In genomic region chr10:62053860-62054259, GRCh38 we compare ENCODE assay signal across 9 cellular contexts.
DNase-seq lines count a peak whose midpoint lies in the region; ATAC-seq and TF ChIP-seq lines count a peak whose summit lies in the region.
"Had no signal": no experiment of that assay in that cellular context is flagged by ENCODE, and none has a peak within 500 bp of the region (broad histone marks: within the 10 kb centered on the region; RNA-seq: fewer than 3 reads in every experiment).

No MANE protein-coding gene starts in this region.

- no peaks in the 10 kb centered on the region for H3K27me3 ChIP-seq in hepatocyte
- H3K27me3 ChIP-seq in thyroid gland, result no peaks in the 10 kb centered on the region
- H3K27me3 ChIP-seq: BE2C had no signal

- no peaks in the 10 kb centered on the region for H3K27me3 Mint-ChIP-seq in activated naive CD4-positive, alpha-beta T cell treated with anti-CD3 and anti-CD28 coated beads for 36 hours (ENCODE audit: low read depth)
- H3K27me3 Mint-ChIP-seq in T-cell, result no peaks in the 10 kb centered on the region

- WGBS in hepatocyte (ENCODE audit: low lambda C conversion rate, missing lambda C conversion rate), result 87% methylated on average over 2 of the region's 2 CpGs
- 34 to 60% methylated on average over 2 of the region's 2 CpGs for WGBS in thyroid gland, 2 donors

- POLR2A ChIA-PET in T-cell (lab: Charles Lee), result interaction anchor here (0.6 to 1.7 kb wide), 7 partner anchors 8 to 1079 kb away, joined by 3 to 20 read pairs (median 5); partner anchors contain the start of gene NRBF2 (in 1 of the 2)

- H3K9me2 ChIP-seq in hepatocyte (replicated peaks; ENCODE audit: insufficient read depth), result no peaks in the 10 kb centered on the region

- H3K4me1 ChIP-seq in hepatocyte (ENCODE audit: insufficient read depth) (peaks cover 44% of the 10 kb centered on the region), thyroid gland (peaks cover 7 to 13% of the 10 kb centered on the region in 2 donors)

- H4K20me1 ChIP-seq in hepatocyte (ENCODE audit: insufficient read depth, poor library complexity, severe bottlenecking), result peaks cover 3% of the 10 kb centered on the region

- H3K79me2 ChIP-seq in hepatocyte, result peaks cover 95% of the 10 kb centered on the region

- peaks cover 99% of the 10 kb centered on the region for H3K36me3 Mint-ChIP-seq in activated naive CD4-positive, alpha-beta T cell treated with anti-CD3 and anti-CD28 coated beads for 36 hours (ENCODE audit: low read depth)
- peaks cover 79% of the 10 kb centered on the region for H3K36me3 Mint-ChIP-seq in T-cell

- H3K4me3 ChIP-seq in hepatocyte (no peak overlapping the region), thyroid gland (replicated peaks in 1 of 3) (no peak overlapping the region)

- H3K9me3 ChIP-seq in hepatocyte (ENCODE audit: low read depth) (no peaks in the 10 kb centered on the region), thyroid gland (no peaks in the 10 kb centered on the region)
- H3K9me3 ChIP-seq: BE2C had no signal

- H3K4me2 ChIP-seq in hepatocyte, result peak overlapping the region; percentile 19

- ATAC-seq in T-cell (replicated peaks in 1 of 4) (no peak), HG02642 (IDR thresholded peaks at IDR 0.05; ENCODE audit: poor library complexity, unreplicated experiment) (no peak), omental fat pad (ENCODE audit: low FRiP score) (no peak)

- no peak overlapping the region for H3K27ac ChIP-seq in hepatocyte
- peak overlapping the region in 2 of 3 donors; percentile 72 to 88 for H3K27ac ChIP-seq in thyroid gland

- H3K9me3 Mint-ChIP-seq in activated naive CD4-positive, alpha-beta T cell treated with anti-CD3 and anti-CD28 coated beads for 36 hours, result no peaks in the 10 kb centered on the region
- no peaks in the 10 kb centered on the region for H3K9me3 Mint-ChIP-seq in T-cell

- CTCF ChIA-PET in activated naive CD4-positive, alpha-beta T cell treated with anti-CD3 and anti-CD28 coated beads for 36 hours (lab: Charles Lee), result interaction anchor here (0.6 to 3.4 kb wide), 6 partner anchors 13 to 991 kb away, joined by 3 to 18 read pairs (median 6); no protein-coding TSS in a partner anchor
- CTCF ChIA-PET in T-cell (lab: Charles Lee), result interaction anchor here (0.5 to 2.1 kb wide), 13 partner anchors 10 to 303 kb away, joined by 3 to 17 read pairs (median 4); no protein-coding TSS in a partner anchor

- H3K4me1 Mint-ChIP-seq in activated naive CD4-positive, alpha-beta T cell treated with anti-CD3 and anti-CD28 coated beads for 36 hours (ENCODE audit: low read depth), result peaks cover 85% of the 10 kb centered on the region
- peaks cover 91 to 98% (median 96%) of the 10 kb centered on the region in 3 donors for H3K4me1 Mint-ChIP-seq in T-cell

- peak overlapping the region; percentile 94 for H3K4me3 Mint-ChIP-seq in activated naive CD4-positive, alpha-beta T cell treated with anti-CD3 and anti-CD28 coated beads for 36 hours
- H3K4me3 Mint-ChIP-seq in T-cell, result peak overlapping the region; percentile 29 to 66 (median 60)

- no peak overlapping the region for H2AFZ ChIP-seq in hepatocyte

- intact Hi-C loops in activated naive CD4-positive, alpha-beta T cell treated with anti-CD3 and anti-CD28 coated beads for 36 hours (cut with micrococcal nuclease), result no loop called here
- intact Hi-C loops in thyroid gland (cut with DNase I), result no loop called here

- H3K27ac Mint-ChIP-seq in activated naive CD4-positive, alpha-beta T cell treated with anti-CD3 and anti-CD28 coated beads for 36 hours, result peak overlapping the region; percentile 100
- H3K27ac Mint-ChIP-seq in T-cell, result peak overlapping the region; percentile 73 to 84

- H3K36me3 ChIP-seq in hepatocyte (replicated peaks; ENCODE audit: insufficient read depth, low read depth) (no peaks in the 10 kb centered on the region), thyroid gland (peaks cover 0 to 4% of the 10 kb centered on the region in 2 donors)

- TF ChIP-seq CTCF in hepatocyte (IDR thresholded peaks at IDR 0.05; ENCODE audit: poor library complexity), result no peak
- TF ChIP-seq CTCF in thyroid gland (IDR thresholded peaks at IDR 0.05), result no peak
- no peak for TF ChIP-seq CTCF in omental fat pad (IDR thresholded peaks at IDR 0.05)

- DNase-seq in activated naive CD4-positive, alpha-beta T cell treated with anti-CD3 and anti-CD28 coated beads for 36 hours, result no peak
- DNase-seq in activated naive CD4-positive, alpha-beta T cell (lab: John Stamatoyannopoulos, UW), result no peak
- DNase-seq in T-cell, result no peak
- no peak for DNase-seq in hepatocyte (ENCODE audit: low spot score)
- no peak for DNase-seq in thyroid gland
- DNase-seq in mesenteric fat pad (ENCODE audit: low spot score), result no peak
- DNase-seq in omental fat pad (ENCODE audit: low spot score), result no peak
- DNase-seq: BE2C had no signal

- TF ChIP-seq POLR2A in thyroid gland (IDR thresholded peaks at IDR 0.05), result no peak
